Comparison of ENCODE assay signal across 11 cellular contexts in the genomic region with DNA sequence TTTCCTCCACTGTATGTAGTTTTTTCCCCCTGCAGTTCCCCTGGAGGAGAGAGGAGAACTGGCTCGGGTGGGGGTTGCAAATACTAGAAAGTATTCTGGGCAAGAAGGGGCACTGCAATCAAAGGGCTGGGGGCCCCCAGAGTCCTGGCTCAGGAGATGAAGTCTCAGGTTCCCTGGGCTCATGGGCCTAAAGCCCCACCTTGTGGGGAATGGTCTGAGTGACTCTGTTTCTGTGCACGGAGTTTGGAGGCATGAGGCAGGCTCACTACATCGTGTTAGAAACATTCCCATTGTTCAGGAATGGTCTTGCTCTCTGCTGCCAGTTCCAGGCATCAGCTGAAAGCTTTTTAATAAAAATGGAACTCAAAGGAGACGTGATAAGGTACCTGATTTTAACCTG.
A peak's percentile ranks its signal among the peaks of the same experiment; 100 is the strongest.
DNase-seq lines count a peak whose midpoint lies in the region; ATAC-seq, FAIRE-seq and TF ChIP-seq lines count a peak whose summit lies in the region.
"Had no signal": no experiment of that assay in that cellular context is flagged by ENCODE, and none has a peak within 500 bp of the region (broad histone marks: within the 10 kb centered on the region; RNA-seq: fewer than 3 reads in every experiment).

No MANE protein-coding gene starts in this region.

- H3K4me1 ChIP-seq in DND-41 (ENCODE audit: insufficient read depth, low read length): no peaks in the 10 kb centered on the region

- H3K9ac ChIP-seq in DND-41 (ENCODE audit: low read depth, low read length): no peak overlapping the region

- no peak overlapping the region for H3K27ac Mint-ChIP-seq in stimulated activated naive CD8-positive, alpha-beta T cell treated with anti-CD3 and anti-CD28 coated beads, Interleukin-15, amount 100 ng/mL, for 72 hours

- no peaks in the 10 kb centered on the region for H3K27me3 ChIP-seq in DND-41 (ENCODE audit: insufficient read depth, low read length, poor library complexity)
- H3K27me3 ChIP-seq in bronchial epithelial cell (ENCODE audit: control insufficient read depth, insufficient read depth, low read length): no peaks in the 10 kb centered on the region

- no peaks in the 10 kb centered on the region for H3K27me3 Mint-ChIP-seq in stimulated activated naive CD8-positive, alpha-beta T cell treated with anti-CD3 and anti-CD28 coated beads, Interleukin-15, amount 100 ng/mL, for 72 hours

- ATAC-seq in DND-41 (ENCODE audit: insufficient read depth, low read depth) (no peak), GM18519 (IDR thresholded peaks at IDR 0.05; ENCODE audit: low FRiP score, unreplicated experiment) (no peak), HG03280 (IDR thresholded peaks at IDR 0.05; ENCODE audit: unreplicated experiment) (no peak)
- ATAC-seq in stimulated activated naive CD8-positive, alpha-beta T cell treated with anti-CD3 and anti-CD28 coated beads, Interleukin-15, amount 100 ng/mL, for 72 hours: no peak

- no peaks in the 10 kb centered on the region for H3K36me3 ChIP-seq in DND-41 (ENCODE audit: insufficient read depth, low read length)
- peaks cover 1% of the 10 kb centered on the region for H3K36me3 ChIP-seq in bronchial epithelial cell (ENCODE audit: control insufficient read depth, insufficient read depth, low read length)
- H3K36me3 ChIP-seq: thoracic aorta had no signal

- no peak for DNase-seq in DND-41
- DNase-seq in NAMALWA (ENCODE audit: low spot score): peak; percentile 4
- DNase-seq in bronchial epithelial cell (ENCODE audit: low read depth): no peak
- DNase-seq in midbrain (lab: John Stamatoyannopoulos, UW): peak; percentile 2
- DNase-seq in kidney glomerular epithelial cell (lab: John Stamatoyannopoulos, UW): no peak
- DNase-seq in stimulated activated naive CD8-positive, alpha-beta T cell treated with anti-CD3 and anti-CD28 coated beads, Interleukin-15, amount 100 ng/mL, for 72 hours: no peak
- DNase-seq: activated effector memory CD4-positive, alpha-beta T cell treated with anti-CD3 and anti-CD28 coated beads, Interleukin-2, amount 50 U/mL, for 16 hours; T-helper 9 cell had no signal

- no peak overlapping the region for H2AFZ ChIP-seq in DND-41 (ENCODE audit: low read depth, low read length)

- H3K79me2 ChIP-seq in DND-41 (ENCODE audit: insufficient read depth, low read length): no peaks in the 10 kb centered on the region

- no peak for FAIRE-seq in bronchial epithelial cell (lab: Jason Lieb, UNC)

- H3K9me3 Mint-ChIP-seq in stimulated activated naive CD8-positive, alpha-beta T cell treated with anti-CD3 and anti-CD28 coated beads, Interleukin-15, amount 100 ng/mL, for 72 hours: no peaks in the 10 kb centered on the region

- H3K4me1 Mint-ChIP-seq in stimulated activated naive CD8-positive, alpha-beta T cell treated with anti-CD3 and anti-CD28 coated beads, Interleukin-15, amount 100 ng/mL, for 72 hours: no peaks in the 10 kb centered on the region

- H3K27ac ChIP-seq in DND-41 (ENCODE audit: low read length): no peak overlapping the region
- H3K27ac ChIP-seq: thoracic aorta had no signal

- H3K4me3 Mint-ChIP-seq in stimulated activated naive CD8-positive, alpha-beta T cell treated with anti-CD3 and anti-CD28 coated beads, Interleukin-15, amount 100 ng/mL, for 72 hours: no peak overlapping the region

- no peaks in the 10 kb centered on the region for H4K20me1 ChIP-seq in DND-41 (ENCODE audit: insufficient read depth, low read length)

- H3K4me3 ChIP-seq in DND-41 (ENCODE audit: low read depth in 1 of 2, low read length in 2 of 2) (no peak overlapping the region), bronchial epithelial cell (ENCODE audit: low read depth, low read length) (no peak overlapping the region)
- H3K4me3 ChIP-seq: thoracic aorta had no signal

- no peaks in the 10 kb centered on the region for H3K9me3 ChIP-seq in DND-41 (ENCODE audit: insufficient read depth, low read length, severe bottlenecking)
- H3K9me3 ChIP-seq: thoracic aorta had no signal

- H3K4me2 ChIP-seq in DND-41 (ENCODE audit: insufficient read depth, low read length): no peak overlapping the region

- TF ChIP-seq CTCF in DND-41 (IDR thresholded peaks at IDR 0.05; ENCODE audit: borderline replicate concordance, extremely low read depth, low read length, poor library complexity, severe bottlenecking) (peak; percentile 5), bronchial epithelial cell (IDR thresholded peaks at IDR 0.05; ENCODE audit: insufficient read depth, low read length, severe bottlenecking) (peak; percentile 17)

Comparison
In these comparisons a context has a peak if more than half of its experiments do, and no peak if none do; other contexts are left out.
1. DNase-seq: peak in NAMALWA (single experiment) and midbrain (single experiment); none in DND-41 (single experiment), bronchial epithelial cell (single experiment), kidney glomerular epithelial cell (single experiment) and stimulated activated naive CD8-positive, alpha-beta T cell treated with anti-CD3 and anti-CD28 coated beads, Interleukin-15, amount 100 ng/mL, for 72 hours (0 of 2).